9 cellular contexts compared by ENCODE assay signal in the genomic region with DNA sequence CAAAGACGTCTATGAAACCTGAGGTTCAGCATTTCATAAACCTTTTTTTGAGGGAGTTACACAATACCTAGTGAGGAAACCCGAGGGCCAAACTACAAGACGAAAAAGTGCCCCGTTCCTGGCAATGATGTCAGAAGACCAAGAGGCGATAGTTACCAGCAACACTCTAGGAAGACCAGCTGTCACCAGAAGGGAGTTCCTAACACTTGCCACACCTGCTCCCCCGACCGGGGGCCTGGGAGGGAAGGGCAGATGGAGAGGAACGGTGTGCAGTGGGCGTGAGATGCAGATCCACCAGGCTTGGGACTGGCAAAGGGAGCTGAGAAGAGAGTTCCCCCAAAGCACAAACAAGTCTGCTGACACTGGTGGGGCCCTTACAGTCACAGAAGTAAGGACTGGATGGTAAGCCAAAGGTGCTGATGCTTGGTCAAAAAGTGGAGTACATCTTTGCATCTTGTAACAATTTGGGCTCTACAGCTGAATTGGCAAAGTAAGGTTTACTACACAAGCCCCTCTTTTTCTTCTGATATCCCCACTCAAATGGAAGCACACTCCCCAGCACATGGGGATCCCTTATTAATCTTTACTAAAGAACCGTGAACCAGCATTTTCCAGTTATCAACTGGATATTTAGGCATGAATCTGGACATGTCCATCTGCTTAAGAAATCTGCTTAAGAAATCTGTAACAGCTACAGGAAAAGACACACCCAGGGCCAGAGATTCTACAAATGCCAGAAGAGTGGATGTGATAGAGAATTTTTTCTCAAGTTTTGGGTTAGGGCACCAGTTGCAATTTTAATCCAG. TPM values are rescaled to one million over a fixed set of nuclear protein-coding genes. Genes with fewer than 3 reads are reported as not detected.
A peak's percentile ranks its signal among the peaks of the same experiment; 100 is the strongest.
DNase-seq lines count a peak whose midpoint lies in the region; ATAC-seq and TF ChIP-seq lines count a peak whose summit lies in the region.
"Had no signal": no experiment of that assay in that cellular context is flagged by ENCODE, and none has a peak within 500 bp of the region (broad histone marks: within the 10 kb centered on the region; RNA-seq: fewer than 3 reads in every experiment).

No MANE protein-coding gene starts in this region.

- H3K4me3 Mint-ChIP-seq in nephron progenitor cell: no peak overlapping the region

- H3K36me3 Mint-ChIP-seq in nephron progenitor cell (ENCODE audit: low read depth): peaks cover 36% of the 10 kb centered on the region

- TF ChIP-seq POLR2A in GM19193 (IDR thresholded peaks at IDR 0.05; ENCODE audit: extremely low read depth, insufficient read depth, insufficient read length) (peak; percentile 23), vagina (IDR thresholded peaks at IDR 0.05) (no peak)

- H3K9me3 Mint-ChIP-seq in nephron progenitor cell: no peaks in the 10 kb centered on the region

- H3K27me3 ChIP-seq in vagina: no peaks in the 10 kb centered on the region
- H3K27me3 ChIP-seq: pancreas had no signal

- peaks cover 0 to 28% of the 10 kb centered on the region in 2 donors for H3K36me3 ChIP-seq in vagina

- peaks cover 41% of the 10 kb centered on the region for H3K4me1 Mint-ChIP-seq in nephron progenitor cell

- intact Hi-C loops in vagina (cut with DNase I): no loop called here

- H3K4me1 ChIP-seq in vagina: peaks cover 42% of the 10 kb centered on the region

- H3K9me3 ChIP-seq in vagina: no peaks in the 10 kb centered on the region
- H3K9me3 ChIP-seq: pancreas had no signal

- H3K27ac ChIP-seq in vagina: no peak overlapping the region
- H3K27ac ChIP-seq: pancreas had no signal

- TF ChIP-seq CTCF in choroid plexus epithelial cell (conservative IDR thresholded peaks at IDR 0.05; ENCODE audit: low read depth, low read length) (no peak), nephron progenitor cell (IDR thresholded peaks at IDR 0.05) (no peak), vagina (IDR thresholded peaks at IDR 0.05) (no peak)

- H3K4me3 ChIP-seq in choroid plexus epithelial cell (ENCODE audit: low read depth, low read length) (no peak overlapping the region), vagina (no peak overlapping the region)
- H3K4me3 ChIP-seq: pancreas had no signal

- ATAC-seq in GM18520 (IDR thresholded peaks at IDR 0.05; ENCODE audit: unreplicated experiment): no peak

- H3K27me3 Mint-ChIP-seq in nephron progenitor cell (ENCODE audit: low read depth, poor library complexity): no peaks in the 10 kb centered on the region

- H3K27ac Mint-ChIP-seq in nephron progenitor cell: peak overlapping the region; percentile 64

- peak; percentile 71 for DNase-seq in NCI-H69 (lab: John Stamatoyannopoulos, UW)
- DNase-seq in choroid plexus epithelial cell (ENCODE audit: low read depth): peak; percentile 71
- no peak for DNase-seq in nephron progenitor cell
- DNase-seq in GM19238 (ENCODE audit: insufficient read length, low spot score): no peak
- DNase-seq in Ammon's horn (ENCODE audit: low spot score): no peak
- DNase-seq in vagina (ENCODE audit: extremely low spot score in 2 of 2): no peak
- DNase-seq: pancreas had no signal

RNA-seq across cellular contexts. Expression of gene PANK2, which starts 38.5 kb away (rescaled TPM):
- 53.5 TPM for total RNA-seq in vagina

Comparison
In these comparisons a context has a peak if more than half of its experiments do, and no peak if none do; other contexts are left out.
1. DNase-seq: peak in NCI-H69 (single experiment) and choroid plexus epithelial cell (single experiment); none in nephron progenitor cell (single experiment), GM19238 (single experiment), Ammon's horn (single experiment) and vagina (0 of 2).